ENCODE assay signal across 8 cellular contexts in genomic region chr2:108620656-108621055, GRCh38.
DNase-seq lines count a peak whose midpoint lies in the region; ATAC-seq lines count a peak whose summit lies in the region.

No MANE protein-coding gene starts in this region.

- H3K4me3 Mint-ChIP-seq in activated naive CD8-positive, alpha-beta T cell treated with anti-CD3 and anti-CD28 coated beads, Interleukin-2, amount 10 ng/mL, durations not matched to agents 7 days and 5 days: peak overlapping the region; percentile 77

- peaks cover 3% of the 10 kb centered on the region; the same call in 1 of the 2 replicates for H3K36me3 ChIP-seq in BLaER1
- no peaks in the 10 kb centered on the region for H3K36me3 ChIP-seq in muscle layer of duodenum (ENCODE audit: control insufficient read depth in 1 of 2, insufficient read depth in 2 of 2, low read length in 2 of 2)

- peaks cover 52% of the 10 kb centered on the region for H3K4me1 Mint-ChIP-seq in activated naive CD8-positive, alpha-beta T cell treated with anti-CD3 and anti-CD28 coated beads, Interleukin-2, amount 10 ng/mL, durations not matched to agents 7 days and 5 days

- intact Hi-C loops in sciatic nerve (cut with DNase I) (no loop called here), left colon (cut with DNase I, micrococcal nuclease) (no loop called here)

- H3K27me3 ChIP-seq in BLaER1: no peaks in the 10 kb centered on the region
- no peaks in the 10 kb centered on the region for H3K27me3 ChIP-seq in muscle layer of duodenum (ENCODE audit: low read depth, low read length)

- peak overlapping the region; percentile 19; the same call in 1 of the 2 replicates for H3K4me3 ChIP-seq in BLaER1
- peak overlapping the region in 1 of 2 donors; percentile 28 for H3K4me3 ChIP-seq in muscle layer of duodenum (ENCODE audit: low read depth in 1 of 2, low read length in 2 of 2)

- H3K27me3 Mint-ChIP-seq in activated naive CD8-positive, alpha-beta T cell treated with anti-CD3 and anti-CD28 coated beads, Interleukin-2, amount 10 ng/mL, durations not matched to agents 7 days and 5 days: no peaks in the 10 kb centered on the region

- POLR2A ChIA-PET in activated naive CD8-positive, alpha-beta T cell treated with anti-CD3 and anti-CD28 coated beads, Interleukin-2, amount 10 ng/mL, durations not matched to agents 7 days and 5 days (lab: Charles Lee): interaction anchor here (0.6 to 1.5 kb wide), 9 partner anchors 9 to 99 kb away, joined by 3 to 8 read pairs (median 4); partner anchors contain the start of gene RANBP2

- peak overlapping the region; percentile 77 for H3K4me2 ChIP-seq in BLaER1

- H3K36me3 Mint-ChIP-seq in activated naive CD8-positive, alpha-beta T cell treated with anti-CD3 and anti-CD28 coated beads, Interleukin-2, amount 10 ng/mL, durations not matched to agents 7 days and 5 days: no peaks in the 10 kb centered on the region

- H3K9me3 ChIP-seq in BLaER1 (no peaks in the 10 kb centered on the region), muscle layer of duodenum (ENCODE audit: control insufficient read depth in 1 of 2, low read length in 2 of 2) (no peaks in the 10 kb centered on the region)

- no peaks in the 10 kb centered on the region for H3K9me3 Mint-ChIP-seq in activated naive CD8-positive, alpha-beta T cell treated with anti-CD3 and anti-CD28 coated beads, Interleukin-2, amount 10 ng/mL, durations not matched to agents 7 days and 5 days

- DNase-seq in activated naive CD8-positive, alpha-beta T cell treated with anti-CD3 and anti-CD28 coated beads, Interleukin-2, amount 10 ng/mL, durations not matched to agents 7 days and 5 days: no peak
- DNase-seq in sciatic nerve (ENCODE audit: low spot score): no peak
- no peak for DNase-seq in GDM1 (lab: John Stamatoyannopoulos, UW)
- DNase-seq in left colon: no peak

- peaks cover 55% of the 10 kb centered on the region for H3K4me1 ChIP-seq in BLaER1
- H3K4me1 ChIP-seq in muscle layer of duodenum (ENCODE audit: control insufficient read depth in 1 of 2, insufficient read depth in 2 of 2, low read length in 2 of 2): peaks cover 4 to 39% of the 10 kb centered on the region in 2 donors

- H3K27ac ChIP-seq in BLaER1 (peak overlapping the region; percentile 33; the same call in 1 of the 2 replicates), muscle layer of duodenum (ENCODE audit: low read length) (peak overlapping the region; percentile 52)

- peaks cover 52% of the 10 kb centered on the region for H4K20me1 ChIP-seq in BLaER1

- ATAC-seq in HG03354 (IDR thresholded peaks at IDR 0.05; ENCODE audit: poor library complexity, severe bottlenecking, unreplicated experiment): peak; percentile 3
- no peak for ATAC-seq in activated naive CD8-positive, alpha-beta T cell treated with anti-CD3 and anti-CD28 coated beads, Interleukin-2, amount 10 ng/mL, durations not matched to agents 7 days and 5 days (ENCODE audit: low read depth)
- no peak for ATAC-seq in sciatic nerve
- ATAC-seq in left colon: no peak
- ATAC-seq in GM19351 (IDR thresholded peaks at IDR 0.05; ENCODE audit: unreplicated experiment): no peak

- peak overlapping the region; percentile 34; the same call in 1 of the 2 replicates for H3K9ac ChIP-seq in BLaER1

- peak overlapping the region; percentile 90 for H3K27ac Mint-ChIP-seq in activated naive CD8-positive, alpha-beta T cell treated with anti-CD3 and anti-CD28 coated beads, Interleukin-2, amount 10 ng/mL, durations not matched to agents 7 days and 5 days
